Comparison of ENCODE assay signal across 18 cellular contexts in the genomic region with DNA sequence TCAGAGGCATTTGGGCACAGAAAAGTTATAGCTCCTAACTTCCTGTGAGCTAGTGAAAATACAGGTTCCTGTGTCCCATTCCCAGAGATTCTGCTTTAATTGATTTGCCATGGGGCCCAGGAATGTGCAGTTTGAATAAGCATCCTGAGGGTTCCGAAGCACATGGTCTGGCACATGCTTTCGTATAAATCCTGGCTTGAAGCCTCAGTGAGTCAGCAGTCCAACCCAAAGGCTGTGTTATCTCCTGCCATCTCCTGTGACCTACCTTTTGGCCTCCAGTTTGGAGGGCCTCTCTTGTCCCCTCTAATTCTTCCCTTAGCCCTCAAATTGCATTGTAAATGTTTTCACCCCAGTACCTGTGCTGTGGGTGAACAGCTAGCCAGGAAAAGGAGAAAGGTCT.
A peak's percentile ranks its signal among the peaks of the same experiment; 100 is the strongest.
DNase-seq lines count a peak whose midpoint lies in the region; ATAC-seq and TF ChIP-seq lines count a peak whose summit lies in the region.
"Had no signal": no experiment of that assay in that cellular context is flagged by ENCODE, and none has a peak within 500 bp of the region (broad histone marks: within the 10 kb centered on the region; RNA-seq: fewer than 3 reads in every experiment).

No MANE protein-coding gene starts in this region.

- H3K9ac ChIP-seq in OCI-LY1 (ENCODE audit: low read length) = no peak overlapping the region

- no peak overlapping the region for H3K4me3 Mint-ChIP-seq in MCF 10A (ENCODE audit: unreplicated experiment)
- H3K4me3 Mint-ChIP-seq: activated naive CD8-positive, alpha-beta T cell treated with anti-CD3 and anti-CD28 coated beads for 36 hours; GM23338; type B pancreatic cell had no signal

- H3K27me3 ChIP-seq in breast epithelium (no peaks in the 10 kb centered on the region), OCI-LY1 (ENCODE audit: insufficient read depth, low read length) (no peaks in the 10 kb centered on the region), spleen (replicated peaks in 1 of 7) (no peaks in the 10 kb centered on the region)
- H3K27me3 ChIP-seq: left lung had no signal

- no peak overlapping the region for H3K4me2 ChIP-seq in OCI-LY1 (ENCODE audit: low read length)
- H3K4me2 ChIP-seq: GM23338, PC-9 had no signal

- BruUV-seq in MCF 10A (replicated peaks; lab: Mats Ljungman, UMichigan) = no TSS peak

- no peaks in the 10 kb centered on the region for H3K4me1 ChIP-seq in breast epithelium
- H3K4me1 ChIP-seq in OCI-LY1 (ENCODE audit: insufficient read depth, low read length, severe bottlenecking) = peaks cover 96% of the 10 kb centered on the region
- peaks cover 10 to 65% (median 31%) of the 10 kb centered on the region in 6 donors for H3K4me1 ChIP-seq in spleen

- no peaks in the 10 kb centered on the region for H3K27me3 Mint-ChIP-seq in MCF 10A (ENCODE audit: insufficient read depth, unreplicated experiment)
- H3K27me3 Mint-ChIP-seq: activated naive CD8-positive, alpha-beta T cell treated with anti-CD3 and anti-CD28 coated beads for 36 hours; CD4-positive, CD25-positive, alpha-beta regulatory T cell; type B pancreatic cell had no signal

- peaks cover 14% of the 10 kb centered on the region for H3K36me3 Mint-ChIP-seq in MCF 10A (ENCODE audit: insufficient read depth, unreplicated experiment)

- intact Hi-C loops in MCF 10A (cut with micrococcal nuclease) = no loop called here
- intact Hi-C loops in breast epithelium (cut with DNase I; ENCODE audit: low total_unique reads) = no loop called here
- intact Hi-C loops in spleen (cut with DNase I; ENCODE audit: low total_unique reads) = no loop called here

- 71 to 91% (median 84%) methylated on average over 2 of the region's 2 CpGs for WGBS in spleen, 5 donors

- no peaks in the 10 kb centered on the region for H3K36me3 ChIP-seq in breast epithelium
- H3K36me3 ChIP-seq in OCI-LY1 (ENCODE audit: insufficient read depth, low read length) = no peaks in the 10 kb centered on the region
- H3K36me3 ChIP-seq in spleen = peaks cover 0 to 57% (median 5%) of the 10 kb centered on the region in 6 donors

- in situ Hi-C loops in ACHN (cut with HindIII; ENCODE audit: low pct_ligation_motif_present, low pct_unique_long_range_greater_than_20kb, low sequenced_read_pairs) = no loop called here

- peaks cover 29% of the 10 kb centered on the region for H3K4me1 Mint-ChIP-seq in MCF 10A (ENCODE audit: insufficient read depth, unreplicated experiment)

- no peaks in the 10 kb centered on the region for H3K9me2 ChIP-seq in OCI-LY1 (ENCODE audit: low read depth, low read length)

- no peaks in the 10 kb centered on the region for H4K20me1 ChIP-seq in OCI-LY1 (ENCODE audit: insufficient read depth, low read length)

- H3F3A ChIP-seq in OCI-LY1 (ENCODE audit: insufficient read depth, low read length) = peaks cover 6% of the 10 kb centered on the region; the same call in 1 of the 2 replicates

- H3K9me3 ChIP-seq in breast epithelium = no peaks in the 10 kb centered on the region
- no peaks in the 10 kb centered on the region for H3K9me3 ChIP-seq in OCI-LY1 (ENCODE audit: low read length)
- H3K9me3 ChIP-seq in spleen = no peaks in the 10 kb centered on the region
- H3K9me3 ChIP-seq: left lung had no signal

- H3K4me3 ChIP-seq in breast epithelium = no peak overlapping the region
- H3K4me3 ChIP-seq in OCI-LY1 (ENCODE audit: low read depth, low read length, poor library complexity, severe bottlenecking) = no peak overlapping the region
- no peak overlapping the region for H3K4me3 ChIP-seq in fibroblast of the aortic adventitia (ENCODE audit: low read depth, low read length)
- H3K4me3 ChIP-seq in spleen = no peak overlapping the region
- H3K4me3 ChIP-seq: GM23338, left lung, PC-9 had no signal

- H3K27ac ChIP-seq in breast epithelium (no peak overlapping the region), OCI-LY1 (ENCODE audit: low read depth, low read length, poor library complexity, severe bottlenecking) (peak overlapping the region; percentile 99), spleen (peak overlapping the region in 5 of 8 donors; percentile 40 to 82 (median 75))
- H3K27ac ChIP-seq: PC-9 had no signal

- CTCF ChIA-PET in MCF 10A (lab: Yijun Ruan, JAX) = interaction anchor here (0.6 to 1.4 kb wide), 3 partner anchors 21 to 94 kb away, joined by 3 to 4 read pairs (median 3); no protein-coding TSS in a partner anchor

- no peaks in the 10 kb centered on the region for H3K79me2 ChIP-seq in OCI-LY1 (ENCODE audit: insufficient read depth, low read length)

- no peak overlapping the region for H2AFZ ChIP-seq in OCI-LY1 (ENCODE audit: low read length)
- H2AFZ ChIP-seq: GM23338, PC-9 had no signal

- DNase-seq in MCF 10A (ENCODE audit: unreplicated experiment) (peak; percentile 63), breast epithelium (ENCODE audit: low spot score in 2 of 2) (no peak), fibroblast of the aortic adventitia (ENCODE audit: low read depth) (peak; percentile 65), spleen (no peak), NCI-H446 treated with DMSO at 0.1 percent for 48 hours (lab: John Stamatoyannopoulos, UW) (no peak), ACHN (no peak)
- DNase-seq: activated CD4-positive, alpha-beta T cell treated with anti-CD3 and anti-CD28 coated beads, Interleukin-2, amount 50 U/mL, for 48 hours; activated naive CD8-positive, alpha-beta T cell treated with anti-CD3 and anti-CD28 coated beads for 36 hours; activated T-cell treated with anti-CD3 and anti-CD28 coated beads, Interleukin-2, amount 50 U/mL, for 48 hours; CD4-positive, CD25-positive, alpha-beta regulatory T cell; left lung; NCI-H524 treated with DMSO at 0.1 percent for 48 hours; PC-9; stimulated activated naive CD4-positive, alpha-beta T cell had no signal

- H3K9me3 Mint-ChIP-seq in MCF 10A (ENCODE audit: unreplicated experiment) = no peaks in the 10 kb centered on the region
- H3K9me3 Mint-ChIP-seq: activated naive CD8-positive, alpha-beta T cell treated with anti-CD3 and anti-CD28 coated beads for 36 hours; CD4-positive, CD25-positive, alpha-beta regulatory T cell; GM23338; type B pancreatic cell had no signal

- ATAC-seq in HG03378 (IDR thresholded peaks at IDR 0.05; ENCODE audit: unreplicated experiment) = no peak
- ATAC-seq: GM23338, left lung had no signal

- TF ChIP-seq CTCF in MCF 10A (IDR thresholded peaks at IDR 0.05; ENCODE audit: unreplicated experiment) (no peak), breast epithelium (IDR thresholded peaks at IDR 0.05) (no peak), OCI-LY1 (IDR thresholded peaks at IDR 0.05; ENCODE audit: low read length) (no peak), fibroblast of the aortic adventitia (IDR thresholded peaks at IDR 0.05; ENCODE audit: insufficient read depth, low read length) (no peak), spleen (IDR thresholded peaks at IDR 0.05 in 8 of 11, conservative IDR thresholded peaks at IDR 0.05 in 3 of 11) (no peak)

- POLR2A ChIA-PET in MCF 10A (lab: Yijun Ruan, JAX) = interaction anchor here (0.6 to 4.7 kb wide), 8 partner anchors 8 to 777 kb away, joined by 3 to 26 read pairs (median 3); no protein-coding TSS in a partner anchor

- no peak overlapping the region for H3K27ac Mint-ChIP-seq in MCF 10A (ENCODE audit: low read depth, unreplicated experiment)
- H3K27ac Mint-ChIP-seq: activated naive CD8-positive, alpha-beta T cell treated with anti-CD3 and anti-CD28 coated beads for 36 hours; GM23338 had no signal

- TF ChIP-seq POLR2A in breast epithelium (IDR thresholded peaks at IDR 0.05) (no peak), spleen (IDR thresholded peaks at IDR 0.05) (no peak)

Comparison
In these comparisons a context has a peak if more than half of its experiments do, and no peak if none do; other contexts are left out.
1. DNase-seq: peak in MCF 10A (single experiment) and fibroblast of the aortic adventitia (single experiment); none in breast epithelium (0 of 2), spleen (single experiment), NCI-H446 treated with DMSO at 0.1 percent for 48 hours (single experiment) and ACHN (single experiment).
2. H3K27ac ChIP-seq: peak in OCI-LY1 (single experiment) and spleen (5 of 8); none in breast epithelium (0 of 2).